ENCODE assay signal across 9 cellular contexts in the genomic region with DNA sequence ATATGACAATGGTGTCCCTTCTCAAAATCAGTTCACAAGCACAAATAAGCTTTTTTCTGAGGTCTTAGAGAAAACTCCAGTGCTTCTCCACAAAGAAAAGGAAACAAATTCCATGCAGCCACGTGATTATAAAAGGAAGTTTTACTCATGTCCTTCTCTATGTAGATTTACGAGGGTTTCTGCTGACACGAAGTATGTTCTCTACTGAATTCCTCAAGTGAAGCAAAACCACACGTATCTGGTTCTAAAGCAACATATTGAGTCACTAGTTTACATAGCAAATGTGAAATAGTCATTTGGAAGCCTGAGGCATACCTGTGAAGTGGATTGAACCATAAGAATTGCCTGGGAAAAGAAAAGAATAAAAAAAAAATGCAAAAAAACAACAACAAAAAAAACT. TPM values are rescaled to one million over a fixed set of nuclear protein-coding genes. Genes with fewer than 3 reads are reported as not detected.
DNase-seq lines count a peak whose midpoint lies in the region; ATAC-seq and FAIRE-seq lines count a peak whose summit lies in the region.
"Had no signal": no experiment of that assay in that cellular context is flagged by ENCODE, and none has a peak within 500 bp of the region (broad histone marks: within the 10 kb centered on the region; RNA-seq: fewer than 3 reads in every experiment).

No MANE protein-coding gene starts in this region.

- FAIRE-seq in TTC549 (lab: Jason Lieb, UNC): peak; percentile 17
- FAIRE-seq: endometrium had no signal

- DNase-seq in H4 (ENCODE audit: low spot score) (peak; percentile 91), glomerular endothelial cell (ENCODE audit: extremely low read depth, low read depth, low spot score) (peak; percentile 81), smooth muscle cell of the brain vasculature (ENCODE audit: low read depth, low spot score) (peak; percentile 23), GDM1 (lab: John Stamatoyannopoulos, UW) (no peak), NCI-H748 treated with DMSO at 0.1 percent for 48 hours (lab: John Stamatoyannopoulos, UW) (no peak)
- DNase-seq: activated CD4-positive, alpha-beta T cell treated with anti-CD3 and anti-CD28 coated beads for 48 hours had no signal

- no peak for ATAC-seq in GM19397 (IDR thresholded peaks at IDR 0.05; ENCODE audit: unreplicated experiment)

RNA-seq across cellular contexts. Expression of a gene that starts 31.9 kb away (rescaled TPM):
- total RNA-seq in H4 (2014; rRNA removed; shearing (Covaris generic)): 1.0 and 5.6 TPM in 2 replicates
- total RNA-seq in glomerular endothelial cell: 27.3 and 50.6 TPM in 2 replicates

Comparison
In these comparisons a context has a peak if more than half of its experiments do, and no peak if none do; other contexts are left out.
1. DNase-seq: peak in H4 (single experiment), glomerular endothelial cell (single experiment) and smooth muscle cell of the brain vasculature (single experiment); none in GDM1 (single experiment) and NCI-H748 treated with DMSO at 0.1 percent for 48 hours (single experiment).